ENCODE assay signal across 1 cellular context in the genomic region with DNA sequence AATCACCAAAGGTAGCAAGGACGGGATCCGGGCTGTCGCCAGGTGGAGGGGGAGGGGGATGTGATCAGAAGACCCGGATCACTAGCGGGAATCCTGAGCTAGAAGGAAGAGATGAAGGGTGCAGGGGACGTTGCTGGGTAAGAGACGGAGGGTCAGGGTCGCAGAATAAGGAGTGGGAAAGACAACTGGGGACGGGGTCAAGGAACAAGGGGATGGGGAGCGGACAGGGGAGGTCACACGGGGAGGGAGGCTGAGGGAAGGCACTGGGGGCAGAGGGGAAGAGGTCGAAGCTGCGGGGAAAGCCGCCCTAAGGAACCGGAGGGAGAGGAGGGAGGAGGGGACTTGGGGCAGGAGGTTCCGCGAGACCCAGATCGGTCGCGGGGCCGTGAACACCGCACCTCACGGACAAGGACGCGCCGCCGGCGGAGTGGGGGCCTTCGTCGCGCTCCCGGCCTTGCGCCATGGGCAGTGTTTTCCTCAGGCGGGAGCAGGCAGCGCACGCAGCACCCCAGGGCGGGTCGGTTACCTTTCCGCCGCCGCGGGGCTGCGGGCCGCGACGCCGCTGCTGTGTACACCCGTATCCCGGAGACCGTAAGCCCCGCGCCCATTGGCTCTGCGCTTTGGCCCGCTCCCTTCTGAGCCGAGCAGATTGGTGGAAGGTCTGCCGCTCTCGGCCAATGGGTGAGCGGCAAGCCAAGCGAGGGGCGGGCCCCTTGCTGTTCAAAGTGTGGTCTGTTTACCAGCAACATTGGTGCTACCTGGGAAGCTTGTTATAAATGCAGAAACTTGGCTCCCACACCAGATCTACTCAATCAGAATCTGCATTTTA.
A peak's percentile ranks its signal among the peaks of the same experiment; 100 is the strongest.
TF ChIP-seq lines count a peak whose summit lies in the region.

A gene with protein sequence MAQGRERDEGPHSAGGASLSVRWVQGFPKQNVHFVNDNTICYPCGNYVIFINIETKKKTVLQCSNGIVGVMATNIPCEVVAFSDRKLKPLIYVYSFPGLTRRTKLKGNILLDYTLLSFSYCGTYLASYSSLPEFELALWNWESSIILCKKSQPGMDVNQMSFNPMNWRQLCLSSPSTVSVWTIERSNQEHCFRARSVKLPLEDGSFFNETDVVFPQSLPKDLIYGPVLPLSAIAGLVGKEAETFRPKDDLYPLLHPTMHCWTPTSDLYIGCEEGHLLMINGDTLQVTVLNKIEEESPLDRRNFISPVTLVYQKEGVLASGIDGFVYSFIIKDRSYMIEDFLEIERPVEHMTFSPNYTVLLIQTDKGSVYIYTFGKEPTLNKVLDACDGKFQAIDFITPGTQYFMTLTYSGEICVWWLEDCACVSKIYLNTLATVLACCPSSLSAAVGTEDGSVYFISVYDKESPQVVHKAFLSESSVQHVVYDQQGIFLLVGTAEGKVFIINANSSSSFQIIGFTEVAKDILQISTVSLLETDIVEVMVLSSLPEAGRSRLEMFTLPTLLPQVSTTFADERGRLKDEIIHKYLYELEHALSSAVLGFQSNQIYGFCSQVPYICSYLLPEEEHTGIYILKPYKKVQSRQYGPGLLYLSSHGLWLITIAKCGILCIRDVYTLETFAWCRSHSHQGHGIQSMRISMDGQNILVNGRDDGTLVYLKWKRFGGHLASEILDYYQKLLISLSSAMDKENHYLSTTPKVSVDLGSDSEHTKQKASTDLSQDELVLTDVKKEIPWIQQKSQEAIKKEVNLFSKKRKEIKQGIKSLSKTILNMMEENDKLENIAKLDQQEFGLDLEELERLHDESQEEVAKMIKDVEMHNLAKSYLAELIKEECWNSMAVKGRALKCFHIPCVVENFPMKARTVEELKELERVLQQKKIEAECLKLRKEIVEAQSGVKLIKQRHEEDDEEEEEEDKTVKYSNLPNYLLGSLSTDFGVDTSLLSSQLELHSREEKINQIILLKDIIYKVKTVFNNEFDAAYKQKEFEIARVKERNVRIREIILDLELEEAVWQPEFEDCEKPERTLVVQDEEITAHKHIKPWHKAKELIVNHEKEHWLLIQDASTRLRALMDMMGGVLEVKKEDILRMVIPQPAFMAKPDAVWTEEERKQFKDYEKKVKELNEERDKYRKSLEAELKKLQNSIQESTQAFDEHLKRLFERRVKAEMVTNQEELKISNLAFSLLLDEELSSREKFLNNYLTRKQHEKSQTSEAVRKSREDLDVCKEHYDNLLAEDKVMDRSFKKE (N-terminal part only) (minus strand): TSS at position 581 of the 829 bp plus-strand sequence. CDS start 118 bp downstream, at position 463.

TF ChIP-seq in HEK293, 187 proteins besides CTCF, POLR2A, EP300 and RAD21 (continued from another document and continues in another):
- TF ChIP-seq, protein P1, sequence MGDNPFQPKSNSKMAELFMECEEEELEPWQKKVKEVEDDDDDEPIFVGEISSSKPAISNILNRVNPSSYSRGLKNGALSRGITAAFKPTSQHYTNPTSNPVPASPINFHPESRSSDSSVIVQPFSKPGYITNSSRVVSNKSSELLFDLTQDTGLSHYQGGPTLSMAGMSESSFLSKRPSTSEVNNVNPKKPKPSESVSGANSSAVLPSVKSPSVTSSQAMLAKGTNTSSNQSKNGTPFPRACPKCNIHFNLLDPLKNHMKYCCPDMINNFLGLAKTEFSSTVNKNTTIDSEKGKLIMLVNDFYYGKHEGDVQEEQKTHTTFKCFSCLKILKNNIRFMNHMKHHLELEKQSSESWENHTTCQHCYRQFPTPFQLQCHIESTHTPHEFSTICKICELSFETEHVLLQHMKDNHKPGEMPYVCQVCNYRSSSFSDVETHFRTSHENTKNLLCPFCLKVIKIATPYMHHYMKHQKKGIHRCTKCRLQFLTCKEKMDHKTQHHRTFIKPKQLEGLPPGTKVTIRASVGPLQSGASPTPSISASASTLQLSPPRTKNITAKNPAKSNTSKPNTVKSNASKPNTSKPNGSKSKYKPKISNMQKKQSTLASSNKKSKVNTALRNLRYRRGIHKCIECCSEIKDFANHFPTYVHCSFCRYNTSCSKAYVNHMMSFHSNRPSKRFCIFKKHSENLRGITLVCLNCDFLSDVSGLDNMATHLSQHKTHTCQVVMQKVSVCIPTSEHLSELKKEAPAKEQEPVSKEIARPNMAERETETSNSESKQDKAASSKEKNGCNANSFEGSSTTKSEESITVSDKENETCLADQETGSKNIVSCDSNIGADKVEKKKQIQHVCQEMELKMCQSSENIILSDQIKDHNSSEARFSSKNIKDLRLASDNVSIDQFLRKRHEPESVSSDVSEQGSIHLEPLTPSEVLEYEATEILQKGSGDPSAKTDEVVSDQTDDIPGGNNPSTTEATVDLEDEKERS (tag by site-specific recombination; IDR thresholded peaks at IDR 0.05) = no peak
- TF ChIP-seq ZNF169 (tag by site-specific recombination; IDR thresholded peaks at IDR 0.05) = 0 out of 2 replicates have a peak, but pooled peaks have one; percentile 67
- TF ChIP-seq, protein P2, sequence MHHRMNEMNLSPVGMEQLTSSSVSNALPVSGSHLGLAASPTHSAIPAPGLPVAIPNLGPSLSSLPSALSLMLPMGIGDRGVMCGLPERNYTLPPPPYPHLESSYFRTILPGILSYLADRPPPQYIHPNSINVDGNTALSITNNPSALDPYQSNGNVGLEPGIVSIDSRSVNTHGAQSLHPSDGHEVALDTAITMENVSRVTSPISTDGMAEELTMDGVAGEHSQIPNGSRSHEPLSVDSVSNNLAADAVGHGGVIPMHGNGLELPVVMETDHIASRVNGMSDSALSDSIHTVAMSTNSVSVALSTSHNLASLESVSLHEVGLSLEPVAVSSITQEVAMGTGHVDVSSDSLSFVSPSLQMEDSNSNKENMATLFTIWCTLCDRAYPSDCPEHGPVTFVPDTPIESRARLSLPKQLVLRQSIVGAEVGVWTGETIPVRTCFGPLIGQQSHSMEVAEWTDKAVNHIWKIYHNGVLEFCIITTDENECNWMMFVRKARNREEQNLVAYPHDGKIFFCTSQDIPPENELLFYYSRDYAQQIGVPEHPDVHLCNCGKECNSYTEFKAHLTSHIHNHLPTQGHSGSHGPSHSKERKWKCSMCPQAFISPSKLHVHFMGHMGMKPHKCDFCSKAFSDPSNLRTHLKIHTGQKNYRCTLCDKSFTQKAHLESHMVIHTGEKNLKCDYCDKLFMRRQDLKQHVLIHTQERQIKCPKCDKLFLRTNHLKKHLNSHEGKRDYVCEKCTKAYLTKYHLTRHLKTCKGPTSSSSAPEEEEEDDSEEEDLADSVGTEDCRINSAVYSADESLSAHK (tag by site-specific recombination; IDR thresholded peaks at IDR 0.05) = no peak; the same call in 1 of the 2 replicates
- TF ChIP-seq, protein P3, sequence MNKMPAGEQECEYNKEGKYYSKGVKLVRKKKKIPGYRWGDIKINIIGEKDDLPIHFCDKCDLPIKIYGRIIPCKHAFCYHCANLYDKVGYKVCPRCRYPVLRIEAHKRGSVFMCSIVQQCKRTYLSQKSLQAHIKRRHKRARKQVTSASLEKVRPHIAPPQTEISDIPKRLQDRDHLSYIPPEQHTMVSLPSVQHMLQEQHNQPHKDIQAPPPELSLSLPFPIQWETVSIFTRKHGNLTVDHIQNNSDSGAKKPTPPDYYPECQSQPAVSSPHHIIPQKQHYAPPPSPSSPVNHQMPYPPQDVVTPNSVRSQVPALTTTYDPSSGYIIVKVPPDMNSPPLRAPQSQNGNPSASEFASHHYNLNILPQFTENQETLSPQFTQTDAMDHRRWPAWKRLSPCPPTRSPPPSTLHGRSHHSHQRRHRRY (tag by site-specific recombination; IDR thresholded peaks at IDR 0.05) = 0 out of 2 replicates have a peak, but pooled peaks have one; percentile 70
- TF ChIP-seq WT1 (tag by site-specific recombination; IDR thresholded peaks at IDR 0.05) = peak; percentile 45; the same call in 1 of the 2 replicates
- no peak for TF ChIP-seq ZBTB21 (tag by site-specific recombination; IDR thresholded peaks at IDR 0.05)
- TF ChIP-seq, protein P4, sequence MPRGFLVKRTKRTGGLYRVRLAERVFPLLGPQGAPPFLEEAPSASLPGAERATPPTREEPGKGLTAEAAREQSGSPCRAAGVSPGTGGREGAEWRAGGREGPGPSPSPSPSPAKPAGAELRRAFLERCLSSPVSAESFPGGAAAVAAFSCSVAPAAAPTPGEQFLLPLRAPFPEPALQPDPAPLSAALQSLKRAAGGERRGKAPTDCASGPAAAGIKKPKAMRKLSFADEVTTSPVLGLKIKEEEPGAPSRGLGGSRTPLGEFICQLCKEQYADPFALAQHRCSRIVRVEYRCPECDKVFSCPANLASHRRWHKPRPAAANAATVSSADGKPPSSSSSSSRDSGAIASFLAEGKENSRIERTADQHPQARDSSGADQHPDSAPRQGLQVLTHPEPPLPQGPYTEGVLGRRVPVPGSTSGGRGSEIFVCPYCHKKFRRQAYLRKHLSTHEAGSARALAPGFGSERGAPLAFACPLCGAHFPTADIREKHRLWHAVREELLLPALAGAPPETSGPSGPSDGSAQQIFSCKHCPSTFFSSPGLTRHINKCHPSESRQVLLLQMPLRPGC (tag by site-specific recombination; IDR thresholded peaks at IDR 0.05) = no peak
- peak; percentile 84; the same call in 1 of the 2 replicates for TF ChIP-seq ZNF391 (tag by site-specific recombination; IDR thresholded peaks at IDR 0.05; ENCODE audit: borderline replicate concordance, low read depth)
- TF ChIP-seq, protein P5, sequence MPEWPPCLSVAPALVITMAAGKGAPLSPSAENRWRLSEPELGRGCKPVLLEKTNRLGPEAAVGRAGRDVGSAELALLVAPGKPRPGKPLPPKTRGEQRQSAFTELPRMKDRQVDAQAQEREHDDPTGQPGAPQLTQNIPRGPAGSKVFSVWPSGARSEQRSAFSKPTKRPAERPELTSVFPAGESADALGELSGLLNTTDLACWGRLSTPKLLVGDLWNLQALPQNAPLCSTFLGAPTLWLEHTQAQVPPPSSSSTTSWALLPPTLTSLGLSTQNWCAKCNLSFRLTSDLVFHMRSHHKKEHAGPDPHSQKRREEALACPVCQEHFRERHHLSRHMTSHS (tag by site-specific recombination; IDR thresholded peaks at IDR 0.05) = no peak
- TF ChIP-seq ZBTB8A (tag by site-specific recombination; IDR thresholded peaks at IDR 0.05) = peak; percentile 46
- TF ChIP-seq ZNF2 (tag by site-specific recombination; IDR thresholded peaks at IDR 0.05) = peak; percentile 79; the same call in 1 of the 2 replicates
- no peak for TF ChIP-seq ZNF184 (tag by site-specific recombination; IDR thresholded peaks at IDR 0.05)
- 0 out of 2 replicates have a peak, but pooled peaks have one; percentile 38 for TF ChIP-seq ZNF701 (tag by site-specific recombination; IDR thresholded peaks at IDR 0.05)
- TF ChIP-seq ZNF223 (tag by site-specific recombination; IDR thresholded peaks at IDR 0.05) = no peak; the same call in 1 of the 2 replicates
- no peak for TF ChIP-seq ZNF596 (tag by site-specific recombination; IDR thresholded peaks at IDR 0.05)
- TF ChIP-seq ZFP69B (tag by site-specific recombination; IDR thresholded peaks at IDR 0.05) = no peak
- TF ChIP-seq, protein P6, sequence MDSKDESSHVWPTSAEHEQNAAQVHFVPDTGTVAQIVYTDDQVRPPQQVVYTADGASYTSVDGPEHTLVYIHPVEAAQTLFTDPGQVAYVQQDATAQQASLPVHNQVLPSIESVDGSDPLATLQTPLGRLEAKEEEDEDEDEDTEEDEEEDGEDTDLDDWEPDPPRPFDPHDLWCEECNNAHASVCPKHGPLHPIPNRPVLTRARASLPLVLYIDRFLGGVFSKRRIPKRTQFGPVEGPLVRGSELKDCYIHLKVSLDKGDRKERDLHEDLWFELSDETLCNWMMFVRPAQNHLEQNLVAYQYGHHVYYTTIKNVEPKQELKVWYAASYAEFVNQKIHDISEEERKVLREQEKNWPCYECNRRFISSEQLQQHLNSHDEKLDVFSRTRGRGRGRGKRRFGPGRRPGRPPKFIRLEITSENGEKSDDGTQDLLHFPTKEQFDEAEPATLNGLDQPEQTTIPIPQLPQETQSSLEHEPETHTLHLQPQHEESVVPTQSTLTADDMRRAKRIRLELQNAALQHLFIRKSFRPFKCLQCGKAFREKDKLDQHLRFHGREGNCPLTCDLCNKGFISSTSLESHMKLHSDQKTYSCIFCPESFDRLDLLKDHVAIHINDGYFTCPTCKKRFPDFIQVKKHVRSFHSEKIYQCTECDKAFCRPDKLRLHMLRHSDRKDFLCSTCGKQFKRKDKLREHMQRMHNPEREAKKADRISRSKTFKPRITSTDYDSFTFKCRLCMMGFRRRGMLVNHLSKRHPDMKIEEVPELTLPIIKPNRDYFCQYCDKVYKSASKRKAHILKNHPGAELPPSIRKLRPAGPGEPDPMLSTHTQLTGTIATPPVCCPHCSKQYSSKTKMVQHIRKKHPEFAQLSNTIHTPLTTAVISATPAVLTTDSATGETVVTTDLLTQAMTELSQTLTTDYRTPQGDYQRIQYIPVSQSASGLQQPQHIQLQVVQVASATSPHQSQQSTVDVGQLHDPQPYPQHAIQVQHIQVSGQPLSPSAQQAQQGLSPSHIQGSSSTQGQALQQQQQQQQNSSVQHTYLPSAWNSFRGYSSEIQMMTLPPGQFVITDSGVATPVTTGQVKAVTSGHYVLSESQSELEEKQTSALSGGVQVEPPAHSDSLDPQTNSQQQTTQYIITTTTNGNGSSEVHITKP (tag by site-specific recombination; IDR thresholded peaks at IDR 0.05) = no peak; the same call in 1 of the 2 replicates
- no peak for TF ChIP-seq ZNF23 (tag by site-specific recombination; IDR thresholded peaks at IDR 0.05; ENCODE audit: borderline replicate concordance)
- TF ChIP-seq ZNF157 (tag by site-specific recombination; IDR thresholded peaks at IDR 0.05) = no peak
- TF ChIP-seq ZNF140 (tag by site-specific recombination; IDR thresholded peaks at IDR 0.05) = no peak
- peak; percentile 81 for TF ChIP-seq KLF1 (tag by site-specific recombination; IDR thresholded peaks at IDR 0.05)
- TF ChIP-seq, protein P7, sequence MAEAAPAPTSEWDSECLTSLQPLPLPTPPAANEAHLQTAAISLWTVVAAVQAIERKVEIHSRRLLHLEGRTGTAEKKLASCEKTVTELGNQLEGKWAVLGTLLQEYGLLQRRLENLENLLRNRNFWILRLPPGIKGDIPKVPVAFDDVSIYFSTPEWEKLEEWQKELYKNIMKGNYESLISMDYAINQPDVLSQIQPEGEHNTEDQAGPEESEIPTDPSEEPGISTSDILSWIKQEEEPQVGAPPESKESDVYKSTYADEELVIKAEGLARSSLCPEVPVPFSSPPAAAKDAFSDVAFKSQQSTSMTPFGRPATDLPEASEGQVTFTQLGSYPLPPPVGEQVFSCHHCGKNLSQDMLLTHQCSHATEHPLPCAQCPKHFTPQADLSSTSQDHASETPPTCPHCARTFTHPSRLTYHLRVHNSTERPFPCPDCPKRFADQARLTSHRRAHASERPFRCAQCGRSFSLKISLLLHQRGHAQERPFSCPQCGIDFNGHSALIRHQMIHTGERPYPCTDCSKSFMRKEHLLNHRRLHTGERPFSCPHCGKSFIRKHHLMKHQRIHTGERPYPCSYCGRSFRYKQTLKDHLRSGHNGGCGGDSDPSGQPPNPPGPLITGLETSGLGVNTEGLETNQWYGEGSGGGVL (tag by site-specific recombination; IDR thresholded peaks at IDR 0.05) = peak; percentile 79
- no peak for TF ChIP-seq ZNF426 (tag by site-specific recombination; IDR thresholded peaks at IDR 0.05)
- peak; percentile 62 for TF ChIP-seq PRDM1 (tag by site-specific recombination; IDR thresholded peaks at IDR 0.05)
- no peak; the same call in 1 of the 2 replicates for TF ChIP-seq ZNF324 (tag by site-specific recombination; IDR thresholded peaks at IDR 0.05)
- peak; percentile 77 for TF ChIP-seq SP3 (tag by site-specific recombination; IDR thresholded peaks at IDR 0.05)
- TF ChIP-seq, protein P8, sequence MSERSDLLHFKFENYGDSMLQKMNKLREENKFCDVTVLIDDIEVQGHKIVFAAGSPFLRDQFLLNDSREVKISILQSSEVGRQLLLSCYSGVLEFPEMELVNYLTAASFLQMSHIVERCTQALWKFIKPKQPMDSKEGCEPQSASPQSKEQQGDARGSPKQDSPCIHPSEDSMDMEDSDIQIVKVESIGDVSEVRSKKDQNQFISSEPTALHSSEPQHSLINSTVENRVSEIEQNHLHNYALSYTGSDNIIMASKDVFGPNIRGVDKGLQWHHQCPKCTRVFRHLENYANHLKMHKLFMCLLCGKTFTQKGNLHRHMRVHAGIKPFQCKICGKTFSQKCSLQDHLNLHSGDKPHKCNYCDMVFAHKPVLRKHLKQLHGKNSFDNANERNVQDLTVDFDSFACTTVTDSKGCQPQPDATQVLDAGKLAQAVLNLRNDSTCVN (tag by site-specific recombination; optimal IDR thresholded peaks at IDR 0.05) = peak; percentile 100
- TF ChIP-seq ZNF404 (tag by site-specific recombination; IDR thresholded peaks at IDR 0.05) = no peak
- no peak for TF ChIP-seq ZNF354C (tag by site-specific recombination; IDR thresholded peaks at IDR 0.05; ENCODE audit: borderline replicate concordance, low read depth)
